ENCODE assay signal across 9 cellular contexts in genomic region chr7:92527300-92528187, GRCh38. TPM values are rescaled to one million over a fixed set of nuclear protein-coding genes. Genes with fewer than 3 reads are reported as not detected.
DNase-seq lines count a peak whose midpoint lies in the region; ATAC-seq and TF ChIP-seq lines count a peak whose summit lies in the region.
"Had no signal": no experiment of that assay in that cellular context is flagged by ENCODE, and none has a peak within 500 bp of the region (broad histone marks: within the 10 kb centered on the region; RNA-seq: fewer than 3 reads in every experiment).

No MANE protein-coding gene starts in this region.

- 1% methylated on average over 29 to 31 of the region's 31 CpGs for WGBS in psoas muscle, 3 donors

- H3K9me2 ChIP-seq in DOHH2 (replicated peaks; ENCODE audit: control insufficient read depth, low read length), result no peaks in the 10 kb centered on the region
- H3K9me2 ChIP-seq in SU-DHL-6 (replicated peaks; ENCODE audit: insufficient read depth, low read length), result no peaks in the 10 kb centered on the region

- peak overlapping the region; percentile 82 for H3K27ac ChIP-seq in DOHH2 (ENCODE audit: low read depth, low read length)
- H3K27ac ChIP-seq in SU-DHL-6 (ENCODE audit: low read depth, low read length), result peak overlapping the region; percentile 76
- peak overlapping the region; percentile 90 for H3K27ac ChIP-seq in left ventricle myocardium inferior (replicated peaks)
- H3K27ac ChIP-seq in psoas muscle, result peak overlapping the region; percentile 95

- peak overlapping the region; percentile 61 for H2AFZ ChIP-seq in SU-DHL-6 (ENCODE audit: low read depth, low read length, severe bottlenecking)

- DNase-seq in LHCN-M2 (ENCODE audit: low read depth) (peak; percentile 70), adipocyte (ENCODE audit: low read depth) (peak; percentile 81), left ventricle myocardium inferior (peak; percentile 31), psoas muscle (peak in 1 of 2 donors; percentile 59), NCI-H446 treated with DMSO at 0.1 percent for 48 hours (lab: John Stamatoyannopoulos, UW) (no peak)

- intact Hi-C loops in left ventricle myocardium inferior (cut with micrococcal nuclease) (no loop called here), psoas muscle (cut with DNase I) (loop anchor here in 1 of 2 donors (5.0 kb wide), 1 partner anchor 80 kb away; the partner anchor contains the start of gene GATAD1)

- peak overlapping the region; percentile 76 for H3K9ac ChIP-seq in SU-DHL-6 (ENCODE audit: low read length)
- H3K9ac ChIP-seq in adipocyte (ENCODE audit: low read length), result peak overlapping the region; percentile 88

- H3K79me2 ChIP-seq in DOHH2 (ENCODE audit: control insufficient read depth, low read length) (peaks cover 57% of the 10 kb centered on the region), SU-DHL-6 (ENCODE audit: insufficient read depth, low read length) (peaks cover 56% of the 10 kb centered on the region)

- H3K4me2 ChIP-seq in DOHH2 (ENCODE audit: low read length), result peak overlapping the region; percentile 88
- peak overlapping the region; percentile 71 for H3K4me2 ChIP-seq in SU-DHL-6 (ENCODE audit: low read depth, low read length, poor library complexity, severe bottlenecking)

- H3K9me3 ChIP-seq in DOHH2 (ENCODE audit: control insufficient read depth, insufficient read depth, low read length), result no peaks in the 10 kb centered on the region
- no peaks in the 10 kb centered on the region for H3K9me3 ChIP-seq in SU-DHL-6 (ENCODE audit: insufficient read depth, low read length)
- H3K9me3 ChIP-seq in adipocyte (ENCODE audit: control insufficient read depth, low read length), result no peaks in the 10 kb centered on the region
- H3K9me3 ChIP-seq in left ventricle myocardium inferior (replicated peaks), result no peaks in the 10 kb centered on the region
- H3K9me3 ChIP-seq in psoas muscle, result no peaks in the 10 kb centered on the region

- H3F3A ChIP-seq in DOHH2 (ENCODE audit: control insufficient read depth, insufficient read depth) (peaks cover 11% of the 10 kb centered on the region), SU-DHL-6 (ENCODE audit: insufficient read depth) (peaks cover 24% of the 10 kb centered on the region)

- H3K4me3 ChIP-seq in DOHH2 (ENCODE audit: low read length), result peak overlapping the region; percentile 81
- peak overlapping the region; percentile 81 for H3K4me3 ChIP-seq in SU-DHL-6 (ENCODE audit: insufficient read depth, low read length, poor library complexity, severe bottlenecking)
- peak overlapping the region; percentile 93 for H3K4me3 ChIP-seq in adipocyte (ENCODE audit: low read length)
- H3K4me3 ChIP-seq in left ventricle myocardium inferior, result peak overlapping the region; percentile 86
- H3K4me3 ChIP-seq in psoas muscle, result peak overlapping the region; percentile 86

- H3K4me1 ChIP-seq in DOHH2 (ENCODE audit: control insufficient read depth, low read length) (peaks cover 26% of the 10 kb centered on the region), adipocyte (ENCODE audit: control insufficient read depth, insufficient read depth, low read length) (peaks cover 15% of the 10 kb centered on the region), left ventricle myocardium inferior (peaks cover 51% of the 10 kb centered on the region), psoas muscle (peaks cover 17% of the 10 kb centered on the region)

- no peaks in the 10 kb centered on the region for H3K27me3 ChIP-seq in DOHH2 (ENCODE audit: control insufficient read depth, low read length)
- H3K27me3 ChIP-seq in SU-DHL-6 (ENCODE audit: low read length), result no peaks in the 10 kb centered on the region
- H3K27me3 ChIP-seq in adipocyte (replicated peaks; ENCODE audit: control insufficient read depth, insufficient read depth, low read length), result no peaks in the 10 kb centered on the region
- no peaks in the 10 kb centered on the region for H3K27me3 ChIP-seq in left ventricle myocardium inferior (ENCODE audit: low read depth)
- no peaks in the 10 kb centered on the region for H3K27me3 ChIP-seq in psoas muscle (ENCODE audit: insufficient read depth in 3 of 3, low read length in 2 of 3)

- TF ChIP-seq CTCF in DOHH2 (IDR thresholded peaks at IDR 0.05; ENCODE audit: low read depth, low read length, poor library complexity, severe bottlenecking), result peak; percentile 11
- no peak for TF ChIP-seq CTCF in SU-DHL-6 (IDR thresholded peaks at IDR 0.05; ENCODE audit: insufficient read depth, low read length, poor library complexity, severe bottlenecking)
- TF ChIP-seq CTCF in left ventricle myocardium inferior (IDR thresholded peaks at IDR 0.05; ENCODE audit: borderline replicate concordance), result peak; percentile 23
- TF ChIP-seq CTCF in psoas muscle (IDR thresholded peaks at IDR 0.05), result no peak

- ATAC-seq in GM21825 (IDR thresholded peaks at IDR 0.05; ENCODE audit: unreplicated experiment) (peak; percentile 24), psoas muscle (peak; percentile 31 to 60 (median 40))

- H4K20me1 ChIP-seq in DOHH2 (ENCODE audit: control insufficient read depth, insufficient read depth, low read depth, low read length), result no peaks in the 10 kb centered on the region
- H4K20me1 ChIP-seq in SU-DHL-6 (ENCODE audit: low read depth, low read length), result no peaks in the 10 kb centered on the region

- H3K36me3 ChIP-seq in DOHH2 (ENCODE audit: control insufficient read depth, low read length) (peaks cover 34% of the 10 kb centered on the region), SU-DHL-6 (ENCODE audit: low read length) (peaks cover 13% of the 10 kb centered on the region; the same call in 1 of the 2 replicates), adipocyte (ENCODE audit: control insufficient read depth, insufficient read depth, low read length, severe bottlenecking) (peaks cover 14% of the 10 kb centered on the region), left ventricle myocardium inferior (peaks cover 30% of the 10 kb centered on the region), psoas muscle (ENCODE audit: insufficient read depth in 1 of 2, low read depth in 1 of 2) (peaks cover 9 to 29% of the 10 kb centered on the region in 2 donors)

RNA-seq across cellular contexts. Expression of gene PEX1, which starts 0.8 kb away (rescaled TPM):
- total RNA-seq in LHCN-M2 (2014; rRNA removed), result 17.1 and 19.6 TPM in 2 replicates
- polyA plus RNA-seq in LHCN-M2 (2012), result 4.8 TPM
- total RNA-seq in left ventricle myocardium inferior, result 13.8 TPM
- total RNA-seq in psoas muscle, result 10 to 100 TPM; 11.1 to 14.2 (median 11.8) TPM
- 1 to 10 TPM; 3.9 to 7.5 (median 6.7) TPM for polyA plus RNA-seq in psoas muscle

RNA-seq across cellular contexts. Expression of gene RBM48, which starts 1.1 kb away (rescaled TPM):
- total RNA-seq in LHCN-M2 (2014; rRNA removed), result 12.9 and 13.1 TPM in 2 replicates
- polyA plus RNA-seq in LHCN-M2 (2012), result 5.0 TPM
- 14.1 TPM for total RNA-seq in left ventricle myocardium inferior
- 10 to 100 TPM in 2 of 4 donors, 1 to 10 TPM in 2; 7.7 to 15.8 (median 10.3) TPM for total RNA-seq in psoas muscle
- polyA plus RNA-seq in psoas muscle, result 10 to 100 TPM in 2 of 3 donors, 1 to 10 TPM in 1; 9.2 to 28.0 (median 12.7) TPM

RNA-seq across cellular contexts. Expression of gene ERVW-1, which starts 49.8 kb away (rescaled TPM):
- total RNA-seq in LHCN-M2 (2014; rRNA removed) (not detected in 2 replicates), left ventricle myocardium inferior (not detected), psoas muscle (not detected)
- polyA plus RNA-seq in LHCN-M2 (2012), result 0.10 TPM
- under 1 TPM in 1 of 3 donors, not detected in 2; 0.03 TPM for polyA plus RNA-seq in psoas muscle
- total RNA-seq: subcutaneous adipose tissue had no signal

Comparison
In these comparisons a context has a peak if more than half of its experiments do, and no peak if none do; other contexts are left out.
1. CTCF ChIP-seq: peak in DOHH2 (single experiment) and left ventricle myocardium inferior (single experiment); none in SU-DHL-6 (single experiment) and psoas muscle (single experiment).
2. Peak in every context shown above with its lines, with median percentiles within 50 percentile points of each other: H3K27ac ChIP-seq and H3K4me3 ChIP-seq.